In genomic region chr6:169215201-169215661, GRCh38 we compare ENCODE assay signal across 10 cellular contexts. TPM values are rescaled to one million over a fixed set of nuclear protein-coding genes. Genes with fewer than 3 reads are reported as not detected.
DNase-seq lines count a peak whose midpoint lies in the region; ATAC-seq and TF ChIP-seq lines count a peak whose summit lies in the region.
"Had no signal": no experiment of that assay in that cellular context is flagged by ENCODE, and none has a peak within 500 bp of the region (broad histone marks: within the 10 kb centered on the region; RNA-seq: fewer than 3 reads in every experiment).

No MANE protein-coding gene starts in this region.

- no peak overlapping the region; the same call in 1 of the 2 replicates for H2AFZ ChIP-seq in PC-9

- no peaks in the 10 kb centered on the region for H3K27me3 Mint-ChIP-seq in activated CD8-positive, alpha-beta memory T cell treated with anti-CD3 and anti-CD28 coated beads, Interleukin-2, amount 10 ng/mL, durations not matched to agents 7 days and 5 days

- CTCF ChIA-PET in AG04450 (lab: Charles Lee), result no interaction called here
- CTCF ChIA-PET in activated CD8-positive, alpha-beta memory T cell treated with anti-CD3 and anti-CD28 coated beads, Interleukin-2, amount 10 ng/mL, durations not matched to agents 7 days and 5 days (lab: Charles Lee), result no interaction called here
- CTCF ChIA-PET in PC-9 (lab: Charles Lee), result no interaction called here

- no peak for ATAC-seq in activated CD8-positive, alpha-beta memory T cell treated with anti-CD3 and anti-CD28 coated beads, Interleukin-2, amount 10 ng/mL, durations not matched to agents 7 days and 5 days
- ATAC-seq in omental fat pad (ENCODE audit: low FRiP score) (peak; percentile 50), HG03565 (IDR thresholded peaks at IDR 0.05; ENCODE audit: unreplicated experiment) (no peak), left lobe of liver (no peak)

- POLR2A ChIA-PET in AG04450 (lab: Yijun Ruan, JAX) (interaction anchor here (0.9 to 1.9 kb wide), 4 partner anchors 9 to 140 kb away, joined by 3 to 7 read pairs (median 4); no protein-coding TSS in a partner anchor), PC-9 (lab: Charles Lee; ENCODE audit: unreplicated experiment) (no interaction called here)

- no peaks in the 10 kb centered on the region for H3K4me1 ChIP-seq in PC-9 (replicated peaks; ENCODE audit: insufficient read depth)
- H3K4me1 ChIP-seq: BE2C had no signal

- H3K79me2 ChIP-seq in PC-9 (ENCODE audit: low read depth), result no peaks in the 10 kb centered on the region

- no peaks in the 10 kb centered on the region for H3F3A ChIP-seq in PC-9 (ENCODE audit: insufficient read depth, low read depth)

- H3K27me3 ChIP-seq in AG04450 (ENCODE audit: control insufficient read depth, insufficient read depth, low read length) (no peaks in the 10 kb centered on the region), PC-9 (ENCODE audit: insufficient read depth, low read depth) (peaks cover 21% of the 10 kb centered on the region)
- H3K27me3 ChIP-seq: BE2C, right lobe of liver had no signal

- intact Hi-C loops in PC-9 (cut with micrococcal nuclease; ENCODE audit: unreplicated experiment), result no loop called here

- H3K9me3 ChIP-seq in AG04450 (ENCODE audit: control insufficient read depth, insufficient read depth, low read length), result peaks cover 9% of the 10 kb centered on the region; the same call in 1 of the 2 replicates
- no peaks in the 10 kb centered on the region for H3K9me3 ChIP-seq in PC-9 (ENCODE audit: insufficient read depth, low read depth)
- H3K9me3 ChIP-seq: BE2C, right lobe of liver had no signal

- no peak overlapping the region for H3K4me2 ChIP-seq in PC-9

- H3K27ac ChIP-seq in AG04450 (ENCODE audit: low read depth, low read length) (peak overlapping the region; percentile 99), PC-9 (no peak overlapping the region)

- H3K4me1 Mint-ChIP-seq in activated CD8-positive, alpha-beta memory T cell treated with anti-CD3 and anti-CD28 coated beads, Interleukin-2, amount 10 ng/mL, durations not matched to agents 7 days and 5 days, result peaks cover 21% of the 10 kb centered on the region

- H3K9me3 Mint-ChIP-seq in activated CD8-positive, alpha-beta memory T cell treated with anti-CD3 and anti-CD28 coated beads, Interleukin-2, amount 10 ng/mL, durations not matched to agents 7 days and 5 days (ENCODE audit: low read depth), result peaks cover 14% of the 10 kb centered on the region

- no peaks in the 10 kb centered on the region for H4K20me1 ChIP-seq in PC-9 (ENCODE audit: insufficient read depth)

- H3K4me3 ChIP-seq in AG04450 (ENCODE audit: low read depth, low read length) (0 out of 2 replicates have a peak overlapping the region, but pooled peaks have one; percentile 8), PC-9 (no peak overlapping the region)
- H3K4me3 ChIP-seq: right lobe of liver had no signal

- H3K27ac Mint-ChIP-seq in activated CD8-positive, alpha-beta memory T cell treated with anti-CD3 and anti-CD28 coated beads, Interleukin-2, amount 10 ng/mL, durations not matched to agents 7 days and 5 days, result no peak overlapping the region

- peaks cover 14% of the 10 kb centered on the region for H3K36me3 Mint-ChIP-seq in activated CD8-positive, alpha-beta memory T cell treated with anti-CD3 and anti-CD28 coated beads, Interleukin-2, amount 10 ng/mL, durations not matched to agents 7 days and 5 days

- no peaks in the 10 kb centered on the region for H3K36me3 ChIP-seq in PC-9 (ENCODE audit: low read depth)
- H3K36me3 ChIP-seq: BE2C, right lobe of liver had no signal

- no peak for TF ChIP-seq CTCF in AG04450 (IDR thresholded peaks at IDR 0.05; ENCODE audit: low read depth, low read length)
- TF ChIP-seq CTCF in omental fat pad (IDR thresholded peaks at IDR 0.05), result no peak
- TF ChIP-seq CTCF in PC-9 (conservative IDR thresholded peaks at IDR 0.05), result no peak

- BruUV-seq in PC-9 (replicated peaks; lab: Mats Ljungman, UMichigan), result no TSS peak

- H3K4me3 Mint-ChIP-seq in activated CD8-positive, alpha-beta memory T cell treated with anti-CD3 and anti-CD28 coated beads, Interleukin-2, amount 10 ng/mL, durations not matched to agents 7 days and 5 days, result no peak overlapping the region

- DNase-seq in AG04450 (ENCODE audit: low read depth, low spot score) (no peak), fibroblast of peridontal ligament (ENCODE audit: extremely low read depth) (peak; percentile 44), omental fat pad (ENCODE audit: low spot score) (no peak), left lobe of liver (ENCODE audit: low spot score) (no peak), dedifferentiated amniotic fluid mesenchymal stem cell (ENCODE audit: extremely low spot score) (no peak), PC-9 (no peak)
- peak; percentile 30 for DNase-seq in activated CD8-positive, alpha-beta memory T cell treated with anti-CD3 and anti-CD28 coated beads, Interleukin-2, amount 10 ng/mL, durations not matched to agents 7 days and 5 days
- DNase-seq: BE2C had no signal

- H3K9me2 ChIP-seq in PC-9 (ENCODE audit: insufficient read depth), result no peaks in the 10 kb centered on the region

RNA-seq across cellular contexts. Expression of gene THBS2, which starts 38.4 kb away (rescaled TPM):
- 90.8 and 95.8 TPM in 2 replicates for polyA plus RNA-seq in AG04450 (2011; rRNA removed)
- 127 and 146 TPM in 2 replicates for polyA minus RNA-seq in AG04450 (2011; rRNA and poly(A)+ RNA removed)
- total RNA-seq in activated CD8-positive, alpha-beta memory T cell treated with anti-CD3 and anti-CD28 coated beads, Interleukin-2, amount 10 ng/mL, durations not matched to agents 7 days and 5 days, result not detected
- total RNA-seq in omental fat pad (100 to 1,000 TPM in 2 of 4 donors, 10 to 100 TPM in 2; 53.5 to 115 (median 93.8) TPM), left lobe of liver (2.9 TPM), PC-9 (2021) (not detected in 2 replicates)

Comparison
In these comparisons a context has a peak if more than half of its experiments do, and no peak if none do; other contexts are left out.
1. DNase-seq: peak in activated CD8-positive, alpha-beta memory T cell treated with anti-CD3 and anti-CD28 coated beads, Interleukin-2, amount 10 ng/mL, durations not matched to agents 7 days and 5 days (single experiment) and fibroblast of peridontal ligament (single experiment); none in AG04450 (single experiment), omental fat pad (single experiment), left lobe of liver (single experiment), dedifferentiated amniotic fluid mesenchymal stem cell (single experiment) and PC-9 (0 of 2).
2. RNA of gene THBS2, which starts 38.4 kb away (total RNA-seq): 53.5 to 115 TPM in omental fat pad; 2.9 TPM in left lobe of liver (single experiment), not detected in activated CD8-positive, alpha-beta memory T cell treated with anti-CD3 and anti-CD28 coated beads, Interleukin-2, amount 10 ng/mL, durations not matched to agents 7 days and 5 days and not detected in PC-9; every median in the first group is over 10 times any median in the second.